ENCODE assay signal across 11 cellular contexts in genomic region chr14:104424406-104425072, GRCh38.
DNase-seq lines count a peak whose midpoint lies in the region; ATAC-seq lines count a peak whose summit lies in the region.
"Had no signal": no experiment of that assay in that cellular context is flagged by ENCODE, and none has a peak within 500 bp of the region (broad histone marks: within the 10 kb centered on the region; RNA-seq: fewer than 3 reads in every experiment).

No MANE protein-coding gene starts in this region.

- no peak for ATAC-seq in GM21786 (IDR thresholded peaks at IDR 0.05; ENCODE audit: unreplicated experiment)
- no peak for ATAC-seq in GM18867 (IDR thresholded peaks at IDR 0.05; ENCODE audit: unreplicated experiment)
- ATAC-seq in GM19467 (IDR thresholded peaks at IDR 0.05; ENCODE audit: unreplicated experiment): no peak

- DNase-seq in DMS 273 treated with DMSO at 0.1 percent for 48 hours (lab: John Stamatoyannopoulos, UW) (peak; percentile 96), NCI-H187 treated with DMSO at 0.1 percent for 48 hours (lab: John Stamatoyannopoulos, UW) (peak; percentile 73), caudate nucleus (lab: John Stamatoyannopoulos, UW) (peak in 46 of 61 donors; percentile 22 to 90 (median 56)), occipital lobe (lab: John Stamatoyannopoulos, UW) (peak; percentile 19), HuH-7.5 (ENCODE audit: low spot score) (no peak)
- DNase-seq: HCEC 1CT; stimulated activated CD4-positive, alpha-beta T cell treated with anti-CD3 and anti-CD28 coated beads, Interleukin-1b, Interleukin-23, amount 100 ng/mL, for 48 hours; T-helper 1 cell had no signal

- no peak overlapping the region for H3K27ac ChIP-seq in caudate nucleus (ENCODE audit: low read depth, low read length)
